Comparison of ENCODE assay signal across 25 cellular contexts in the genomic region with DNA sequence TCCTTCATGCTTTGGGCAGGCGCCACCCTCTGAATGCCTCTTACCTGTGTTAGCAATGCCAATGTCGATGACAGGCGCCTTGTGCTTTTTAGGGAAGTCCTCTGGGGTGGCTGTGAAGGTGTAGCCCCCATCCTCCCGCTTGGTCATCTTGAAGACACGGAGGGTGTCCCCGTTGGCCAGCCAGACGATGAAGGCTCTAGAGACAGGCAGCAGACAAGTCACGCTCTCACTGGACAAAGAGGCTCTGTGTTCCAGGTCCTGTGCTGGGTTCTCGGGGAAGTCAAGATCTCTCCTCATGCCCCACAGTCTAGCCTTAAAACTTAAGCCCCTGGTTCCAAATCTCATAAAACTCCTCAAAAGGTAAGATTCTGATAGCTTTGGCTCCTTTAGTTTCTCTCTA. TPM values are rescaled to one million over a fixed set of nuclear protein-coding genes. Genes with fewer than 3 reads are reported as not detected.
"Had no signal": no experiment of that assay in that cellular context is flagged by ENCODE, and none has a peak within 500 bp of the region (broad histone marks: within the 10 kb centered on the region; RNA-seq: fewer than 3 reads in every experiment).

No MANE protein-coding gene starts in this region.

- H3K27me3 ChIP-seq: Peyer's patch had no signal

- H3K9me3 ChIP-seq: Peyer's patch had no signal

- H3K4me3 ChIP-seq: Peyer's patch had no signal

- ATAC-seq: activated CD8-positive, alpha-beta T cell treated with anti-CD3 and anti-CD28 coated beads, Interleukin-2, amount 10 ng/mL, durations not matched to agents 7 days and 5 days; activated naive CD4-positive, alpha-beta T cell treated with anti-CD3 and anti-CD28 coated beads, Interleukin-2, amount 50 U/mL, for 72 hours; T-helper 17 cell; WTC11 had no signal

- DNase-seq: activated CD4-positive, alpha-beta T cell treated with anti-CD3 and anti-CD28 coated beads for 48 hours; activated CD4-positive, alpha-beta T cell treated with anti-CD3 and anti-CD28 coated beads, Interleukin-2, amount 50 U/mL, for 4 hours; activated CD4-positive, CD25-positive, alpha-beta regulatory T cell treated with anti-CD3 and anti-CD28 coated beads, Interleukin-2, amount 50 U/mL, for 72 hours; activated CD8-positive, alpha-beta memory T cell treated with anti-CD3 and anti-CD28 coated beads, Interleukin-2, amount 50 U/mL, for 48 hours; activated CD8-positive, alpha-beta T cell treated with anti-CD3 and anti-CD28 coated beads, Interleukin-2, amount 10 ng/mL, durations not matched to agents 7 days and 5 days; activated effector memory CD4-positive, alpha-beta T cell treated with anti-CD3 and anti-CD28 coated beads, Interleukin-2, amount 50 U/mL, for 16 hours; activated naive CD4-positive, alpha-beta T cell treated with Interleukin-2 at 50 U/mL for 16 hours; activated T-cell treated with anti-CD3 and anti-CD28 coated beads, Interleukin-2, amount 50 U/mL, for 1 hour; central memory CD4-positive, alpha-beta T cell; KG1; NCI-H1048; NCI-H146; NCI-H187 treated with DMSO at 0.1 percent for 48 hours; NCI-H2081 treated with DMSO at 0.1 percent for 48 hours; NCI-H2171; NCI-H226; NCI-H526 treated with DMSO at 0.1 percent for 48 hours; NCI-H82; OCI-M1; SHP77 treated with DMSO at 0.1 percent for 48 hours; T-helper 17 cell; T-helper 9 cell had no signal

RNA-seq across cellular contexts. Expression of a gene that starts 51.0 kb away (rescaled TPM):
- total RNA-seq: activated CD8-positive, alpha-beta T cell treated with anti-CD3 and anti-CD28 coated beads, Interleukin-2, amount 10 ng/mL, durations not matched to agents 7 days and 5 days; activated naive CD4-positive, alpha-beta T cell treated with anti-CD3 and anti-CD28 coated beads, Interleukin-2, amount 50 U/mL, for 72 hours; T-helper 17 cell had no signal
